ENCODE assay signal across 19 cellular contexts in the genomic region with DNA sequence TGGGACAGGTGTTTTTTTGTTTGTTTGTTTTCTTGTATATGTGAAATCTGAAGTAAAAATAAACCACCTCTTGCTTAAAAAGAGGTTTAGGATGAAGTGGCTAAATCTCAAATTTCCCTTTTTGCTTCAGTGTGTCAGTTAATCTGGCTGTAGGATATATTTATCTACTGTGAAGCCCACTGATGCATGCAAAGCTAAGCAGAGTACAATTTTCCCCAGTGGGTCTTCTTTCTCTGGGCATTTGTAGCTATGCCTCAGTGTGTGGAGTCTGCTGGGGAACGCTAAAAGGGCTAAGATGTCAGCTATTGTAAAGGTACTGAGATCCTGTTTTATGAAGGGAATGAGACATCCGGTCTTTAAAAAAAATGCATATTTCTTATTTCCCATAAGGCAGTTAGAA.
A peak's percentile ranks its signal among the peaks of the same experiment; 100 is the strongest.
DNase-seq lines count a peak whose midpoint lies in the region; ATAC-seq and TF ChIP-seq lines count a peak whose summit lies in the region.
"Had no signal": no experiment of that assay in that cellular context is flagged by ENCODE, and none has a peak within 500 bp of the region (broad histone marks: within the 10 kb centered on the region; RNA-seq: fewer than 3 reads in every experiment).

No MANE protein-coding gene starts in this region.

- H3K9ac ChIP-seq in BLaER1 = no peak overlapping the region

- peaks cover 9% of the 10 kb centered on the region; the same call in 1 of the 2 replicates for H3K79me2 ChIP-seq in OCI-LY7 (ENCODE audit: insufficient read depth, low read depth, low read length)

- no peaks in the 10 kb centered on the region for H3K9me2 ChIP-seq in OCI-LY7 (ENCODE audit: insufficient read depth, low read length)

- no peak overlapping the region for H2AFZ ChIP-seq in OCI-LY7 (ENCODE audit: low read length)

- H3K27ac Mint-ChIP-seq in naive B cell = peak overlapping the region in 1 of 6 donors; percentile 33
- H3K27ac Mint-ChIP-seq: HFFc6 had no signal

- H3K9me3 ChIP-seq in BLaER1 (peaks cover 35% of the 10 kb centered on the region), OCI-LY7 (ENCODE audit: low read length) (peaks cover 6% of the 10 kb centered on the region; the same call in 1 of the 2 replicates)
- H3K9me3 ChIP-seq: SJSA1 had no signal

- H3K4me3 Mint-ChIP-seq in naive B cell = peak overlapping the region in 2 of 8 donors; percentile 0 to 7
- H3K4me3 Mint-ChIP-seq: HFFc6 had no signal

- H3K36me3 Mint-ChIP-seq in naive B cell = no peaks in the 10 kb centered on the region

- POLR2A ChIA-PET in OCI-LY7 (lab: Charles Lee) = interaction anchor here (0.6 to 1.1 kb wide), 3 partner anchors 9 to 576 kb away, joined by 4 to 6 read pairs (median 4); no protein-coding TSS in a partner anchor

- ATAC-seq in naive B cell (ENCODE audit: low read depth in 2 of 2) = peak; percentile 52 to 53
- ATAC-seq in GM21515 (IDR thresholded peaks at IDR 0.05; ENCODE audit: unreplicated experiment) = no peak
- ATAC-seq in left cardiac atrium = no peak
- ATAC-seq in GM19395 (IDR thresholded peaks at IDR 0.05; ENCODE audit: unreplicated experiment) = no peak
- ATAC-seq: Right ventricle myocardium inferior had no signal

- H3K4me2 ChIP-seq in BLaER1 (peak overlapping the region; percentile 54), OCI-LY7 (ENCODE audit: low read length) (peak overlapping the region; percentile 63)

- H3K27me3 Mint-ChIP-seq in naive B cell = no peaks in the 10 kb centered on the region
- H3K27me3 Mint-ChIP-seq: CD4-positive, CD25-positive, alpha-beta regulatory T cell had no signal

- CTCF ChIA-PET in OCI-LY7 (lab: Charles Lee; ENCODE audit: unreplicated experiment) = no interaction called here

- H3K4me1 Mint-ChIP-seq in naive B cell = peaks cover 16 to 54% (median 31%) of the 10 kb centered on the region in 3 donors

- H3K36me3 ChIP-seq in BLaER1 (peaks cover 42% of the 10 kb centered on the region), OCI-LY7 (ENCODE audit: insufficient read depth, low read length) (peaks cover 16% of the 10 kb centered on the region)

- intact Hi-C loops in OCI-LY7 (cut with micrococcal nuclease; ENCODE audit: unreplicated experiment) = no loop called here
- intact Hi-C loops in left cardiac atrium (cut with DNase I) = no loop called here

- in situ Hi-C loops in KBM-7 (cut with MboI; ENCODE audit: low pct_unique_long_range_greater_than_20kb, low sequenced_read_pairs) = no loop called here

- H3K4me1 ChIP-seq in BLaER1 (peaks cover 38% of the 10 kb centered on the region), OCI-LY7 (ENCODE audit: insufficient read depth, low read length, poor library complexity, severe bottlenecking) (peaks cover 28% of the 10 kb centered on the region)
- H3K4me1 ChIP-seq: SJSA1 had no signal

- H3K27me3 ChIP-seq in BLaER1 = no peaks in the 10 kb centered on the region
- H3K27me3 ChIP-seq: SJSA1 had no signal

- H4K20me1 ChIP-seq in BLaER1 = no peaks in the 10 kb centered on the region
- no peaks in the 10 kb centered on the region for H4K20me1 ChIP-seq in OCI-LY7 (ENCODE audit: insufficient read depth, low read length)

- H3K27ac ChIP-seq in BLaER1 (no peak overlapping the region), OCI-LY7 (ENCODE audit: low read depth, low read length, poor library complexity, severe bottlenecking) (peak overlapping the region; percentile 8)
- H3K27ac ChIP-seq: SJSA1 had no signal

- DNase-seq in KBM-7 (peak; percentile 5), OCI-LY7 (ENCODE audit: low spot score) (peak; percentile 31), naive B cell (no peak), left cardiac atrium (no peak)
- DNase-seq: CD4-positive, CD25-positive, alpha-beta regulatory T cell; H7; HFFc6; MM.1S; NCI-H1092; NCI-H1436 treated with DMSO at 0.1 percent for 48 hours; NCI-H1930; NCI-H510A treated with DMSO at 0.1 percent for 48 hours; NCI-H774; T-helper 9 cell had no signal

- no TSS peak for BruUV-seq in OCI-LY7 (replicated peaks; lab: Mats Ljungman, UMichigan)

- TF ChIP-seq CTCF in OCI-LY7 (conservative IDR thresholded peaks at IDR 0.05; ENCODE audit: low read length) = no peak

- H3K4me3 ChIP-seq in BLaER1 (no peak overlapping the region), OCI-LY7 (ENCODE audit: low read depth, low read length, poor library complexity, severe bottlenecking) (peak overlapping the region; percentile 17)
- H3K4me3 ChIP-seq: SJSA1 had no signal

- H3K9me3 Mint-ChIP-seq in naive B cell = no peaks in the 10 kb centered on the region
- H3K9me3 Mint-ChIP-seq: HFFc6 had no signal

Comparison
In these comparisons a context has a peak if more than half of its experiments do, and no peak if none do; other contexts are left out.
1. DNase-seq: peak in KBM-7 (single experiment) and OCI-LY7 (single experiment); none in naive B cell (single experiment) and left cardiac atrium (single experiment).
2. ATAC-seq: peak in naive B cell (2 of 2); none in GM21515 (single experiment), left cardiac atrium (0 of 2) and GM19395 (single experiment).